ENCODE assay signal across 20 cellular contexts in the genomic region with DNA sequence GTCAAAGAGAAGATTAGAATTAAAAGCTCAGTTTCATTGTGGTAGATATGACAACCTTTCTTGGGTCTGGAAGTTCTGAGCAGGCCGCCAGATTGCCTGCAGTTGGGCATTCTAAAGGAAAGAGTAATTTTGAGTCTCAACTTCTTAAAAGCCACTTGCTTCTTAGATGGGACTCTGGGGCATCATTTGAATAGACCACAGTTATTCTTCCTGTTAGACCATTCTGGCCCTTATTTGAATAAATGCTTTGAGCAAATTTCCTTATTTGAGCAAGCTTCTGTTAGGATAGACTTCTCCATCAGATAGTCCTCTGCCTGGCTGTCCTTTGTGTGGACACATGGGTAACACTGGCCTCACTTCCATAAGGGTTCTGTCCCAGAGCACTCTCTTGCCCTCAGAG. TPM values are rescaled to one million over a fixed set of nuclear protein-coding genes. Genes with fewer than 3 reads are reported as not detected.
A peak's percentile ranks its signal among the peaks of the same experiment; 100 is the strongest.
DNase-seq lines count a peak whose midpoint lies in the region; ATAC-seq and TF ChIP-seq lines count a peak whose summit lies in the region.
"Had no signal": no experiment of that assay in that cellular context is flagged by ENCODE, and none has a peak within 500 bp of the region (broad histone marks: within the 10 kb centered on the region; RNA-seq: fewer than 3 reads in every experiment).

No MANE protein-coding gene starts in this region.

- no peaks in the 10 kb centered on the region for H3K9me3 ChIP-seq in neural progenitor cell (ENCODE audit: low read depth)
- H3K9me3 ChIP-seq: ovary, right lobe of liver, thoracic aorta had no signal

- H3K27ac Mint-ChIP-seq in neural progenitor cell, result peak overlapping the region; percentile 0
- H3K27ac Mint-ChIP-seq in activated CD8-positive, alpha-beta T cell treated with anti-CD3 and anti-CD28 coated beads, Interleukin-2, amount 10 ng/mL, durations not matched to agents 7 days and 5 days, result no peak overlapping the region
- H3K27ac Mint-ChIP-seq: naive B cell had no signal

- H3K4me1 Mint-ChIP-seq in neural progenitor cell, result peaks cover 17% of the 10 kb centered on the region
- H3K4me1 Mint-ChIP-seq in activated CD8-positive, alpha-beta T cell treated with anti-CD3 and anti-CD28 coated beads, Interleukin-2, amount 10 ng/mL, durations not matched to agents 7 days and 5 days (ENCODE audit: low read depth), result peaks cover 3% of the 10 kb centered on the region

- ATAC-seq in GM18867 (IDR thresholded peaks at IDR 0.05; ENCODE audit: unreplicated experiment) (peak; percentile 56), GM21390 (IDR thresholded peaks at IDR 0.05; ENCODE audit: unreplicated experiment) (peak; percentile 48), HG03460 (IDR thresholded peaks at IDR 0.05; ENCODE audit: unreplicated experiment) (peak; percentile 70), HG02938 (IDR thresholded peaks at IDR 0.05; ENCODE audit: unreplicated experiment) (no peak), Right ventricle myocardium inferior (no peak)
- ATAC-seq in activated CD8-positive, alpha-beta T cell treated with anti-CD3 and anti-CD28 coated beads, Interleukin-2, amount 10 ng/mL, durations not matched to agents 7 days and 5 days, result no peak
- ATAC-seq: foreskin keratinocyte, right lobe of liver had no signal

- no peak overlapping the region for H3K4me3 ChIP-seq in neural progenitor cell
- H3K4me3 ChIP-seq: ovary, right lobe of liver, thoracic aorta had no signal

- intact Hi-C loops in Right ventricle myocardium inferior (cut with DNase I), result no loop called here

- CTCF ChIA-PET in activated CD8-positive, alpha-beta T cell treated with anti-CD3 and anti-CD28 coated beads, Interleukin-2, amount 10 ng/mL, durations not matched to agents 7 days and 5 days (lab: Charles Lee), result interaction anchor here (2.1 kb wide), 1 partner anchor 16 kb away, joined by 16 read pairs; no protein-coding TSS in a partner anchor

- no peak overlapping the region for H3K9ac ChIP-seq in neural progenitor cell

- peaks cover 45% of the 10 kb centered on the region for H3K79me2 ChIP-seq in neural progenitor cell (ENCODE audit: low read depth)

- H4K20me1 ChIP-seq in neural progenitor cell (ENCODE audit: low read depth), result peaks cover 25% of the 10 kb centered on the region

- H3K4me1 ChIP-seq in neural progenitor cell, result peaks cover 9% of the 10 kb centered on the region
- H3K4me1 ChIP-seq: right lobe of liver had no signal

- no peaks in the 10 kb centered on the region for H3K27me3 ChIP-seq in neural progenitor cell
- H3K27me3 ChIP-seq: foreskin keratinocyte, ovary, right lobe of liver had no signal

- POLR2A ChIA-PET in activated CD8-positive, alpha-beta T cell treated with anti-CD3 and anti-CD28 coated beads, Interleukin-2, amount 10 ng/mL, durations not matched to agents 7 days and 5 days (lab: Charles Lee), result no interaction called here

- H3K27me3 Mint-ChIP-seq in neural progenitor cell (ENCODE audit: insufficient read depth, low read depth), result no peaks in the 10 kb centered on the region
- H3K27me3 Mint-ChIP-seq in activated CD8-positive, alpha-beta T cell treated with anti-CD3 and anti-CD28 coated beads, Interleukin-2, amount 10 ng/mL, durations not matched to agents 7 days and 5 days (ENCODE audit: low read depth), result no peaks in the 10 kb centered on the region
- H3K27me3 Mint-ChIP-seq: central memory CD8-positive, alpha-beta T cell; naive B cell had no signal

- no peak overlapping the region for H3K27ac ChIP-seq in neural progenitor cell
- H3K27ac ChIP-seq: foreskin keratinocyte, ovary, right lobe of liver, thoracic aorta had no signal

- H3K4me3 Mint-ChIP-seq in neural progenitor cell, result no peak overlapping the region
- H3K4me3 Mint-ChIP-seq in activated CD8-positive, alpha-beta T cell treated with anti-CD3 and anti-CD28 coated beads, Interleukin-2, amount 10 ng/mL, durations not matched to agents 7 days and 5 days, result no peak overlapping the region
- H3K4me3 Mint-ChIP-seq: central memory CD8-positive, alpha-beta T cell had no signal

- H3K36me3 Mint-ChIP-seq in neural progenitor cell, result peaks cover 32% of the 10 kb centered on the region
- H3K36me3 Mint-ChIP-seq in activated CD8-positive, alpha-beta T cell treated with anti-CD3 and anti-CD28 coated beads, Interleukin-2, amount 10 ng/mL, durations not matched to agents 7 days and 5 days (ENCODE audit: low read depth), result peaks cover 57% of the 10 kb centered on the region

- H3K4me2 ChIP-seq in neural progenitor cell, result no peak overlapping the region

- DNase-seq in neural progenitor cell (ENCODE audit: low spot score), result no peak
- DNase-seq in Right ventricle myocardium inferior (ENCODE audit: missing footprints), result no peak
- no peak for DNase-seq in activated CD8-positive, alpha-beta T cell treated with anti-CD3 and anti-CD28 coated beads, Interleukin-2, amount 10 ng/mL, durations not matched to agents 7 days and 5 days
- DNase-seq: activated CD4-positive, alpha-beta T cell treated with anti-CD3 and anti-CD28 coated beads, Interleukin-2, amount 50 U/mL, for 1 hour; activated naive CD4-positive, alpha-beta T cell treated with Interleukin-2 at 50 U/mL for 16 hours; anterior cingulate cortex; COR-L47; foreskin keratinocyte; HCEC 1CT; mammary epithelial cell; naive B cell; ovary; right lobe of liver; SW 1271 had no signal

- H3F3A ChIP-seq in neural progenitor cell (ENCODE audit: low read depth), result no peaks in the 10 kb centered on the region

- no peaks in the 10 kb centered on the region for H3K36me3 ChIP-seq in neural progenitor cell
- H3K36me3 ChIP-seq: ovary had no signal

- H2AFZ ChIP-seq in neural progenitor cell (replicated peaks), result no peak overlapping the region

- H3K9me3 Mint-ChIP-seq in neural progenitor cell, result no peaks in the 10 kb centered on the region
- no peaks in the 10 kb centered on the region for H3K9me3 Mint-ChIP-seq in activated CD8-positive, alpha-beta T cell treated with anti-CD3 and anti-CD28 coated beads, Interleukin-2, amount 10 ng/mL, durations not matched to agents 7 days and 5 days (ENCODE audit: insufficient read depth)
- H3K9me3 Mint-ChIP-seq: central memory CD8-positive, alpha-beta T cell; naive B cell had no signal

- TF ChIP-seq CTCF in neural progenitor cell (IDR thresholded peaks at IDR 0.05), result no peak

RNA-seq across cellular contexts. Expression of a gene that starts 40.2 kb away (rescaled TPM):
- total RNA-seq in neural progenitor cell (ENCODE audit: low replicate concordance) (146 and 154 TPM in 2 replicates), Right ventricle myocardium inferior (85.0 TPM)
- 100 to 1,000 TPM; 169 to 174 TPM for total RNA-seq in activated CD8-positive, alpha-beta T cell treated with anti-CD3 and anti-CD28 coated beads, Interleukin-2, amount 10 ng/mL, durations not matched to agents 7 days and 5 days

Comparison
In these comparisons a context has a peak if more than half of its experiments do, and no peak if none do; other contexts are left out.
1. ATAC-seq: peak in GM18867 (single experiment), GM21390 (single experiment) and HG03460 (single experiment); none in HG02938 (single experiment), Right ventricle myocardium inferior (single experiment) and activated CD8-positive, alpha-beta T cell treated with anti-CD3 and anti-CD28 coated beads, Interleukin-2, amount 10 ng/mL, durations not matched to agents 7 days and 5 days (single experiment).